ENCODE assay signal across 9 cellular contexts in genomic region chr4:184395451-184395917, GRCh38.
DNase-seq lines count a peak whose midpoint lies in the region; ATAC-seq and TF ChIP-seq lines count a peak whose summit lies in the region.
"Had no signal": no experiment of that assay in that cellular context is flagged by ENCODE, and none has a peak within 500 bp of the region (broad histone marks: within the 10 kb centered on the region; RNA-seq: fewer than 3 reads in every experiment).

No MANE protein-coding gene starts in this region.

- intact Hi-C loops in heart right ventricle (cut with DNase I): loop anchor here in 2 of 10 donors (5.0 to 10.0 kb wide), 2 partner anchors 139 to 142 kb away; no protein-coding TSS in a partner anchor
- intact Hi-C loops in left cardiac atrium (cut with DNase I): no loop called here
- intact Hi-C loops in esophagus squamous epithelium (cut with DNase I): no loop called here

- peak overlapping the region; percentile 2 to 88 (median 64) for H3K27ac ChIP-seq in heart right ventricle
- peak overlapping the region in 3 of 4 donors; percentile 66 to 76 (median 71) for H3K27ac ChIP-seq in esophagus squamous epithelium

- H3K27me3 ChIP-seq in heart right ventricle: no peaks in the 10 kb centered on the region
- no peaks in the 10 kb centered on the region for H3K27me3 ChIP-seq in esophagus squamous epithelium

- peaks cover 55% of the 10 kb centered on the region for H3K36me3 Mint-ChIP-seq in type B pancreatic cell
- peaks cover 3 to 98% (median 35%) of the 10 kb centered on the region in 3 donors for H3K36me3 Mint-ChIP-seq in naive thymus-derived CD8-positive, alpha-beta T cell

- H3K4me3 ChIP-seq in heart right ventricle (no peak overlapping the region), esophagus squamous epithelium (peak overlapping the region in 1 of 4 donors; percentile 15)

- TF ChIP-seq POLR2A in esophagus squamous epithelium (IDR thresholded peaks at IDR 0.05): no peak
- TF ChIP-seq POLR2A in erythroblast (IDR thresholded peaks at IDR 0.05; ENCODE audit: low read length): no peak

- H3K27me3 Mint-ChIP-seq in type B pancreatic cell: no peaks in the 10 kb centered on the region
- no peaks in the 10 kb centered on the region for H3K27me3 Mint-ChIP-seq in naive thymus-derived CD8-positive, alpha-beta T cell

- H3K36me3 ChIP-seq in heart right ventricle (peaks cover 0 to 97% (median 21%) of the 10 kb centered on the region in 9 donors), esophagus squamous epithelium (peaks cover 0 to 97% (median 26%) of the 10 kb centered on the region in 3 donors)

- WGBS in heart right ventricle, 2 donors: 58 to 73% methylated on average over 7 of the region's 7 CpGs
- 53 to 57% methylated on average over 7 of the region's 7 CpGs for WGBS in esophagus squamous epithelium, 2 donors

- ATAC-seq in heart right ventricle: peak in 5 of 8 donors; percentile 23 to 63 (median 48)
- no peak for ATAC-seq in left cardiac atrium
- peak; percentile 20 for ATAC-seq in HG03354 (IDR thresholded peaks at IDR 0.05; ENCODE audit: poor library complexity, severe bottlenecking, unreplicated experiment)
- ATAC-seq in naive thymus-derived CD8-positive, alpha-beta T cell: no peak

- POLR2A ChIA-PET in naive thymus-derived CD8-positive, alpha-beta T cell (lab: Charles Lee): no interaction called here

- H3K9me3 ChIP-seq in heart right ventricle (peaks cover 0 to 3% (median 0%) of the 10 kb centered on the region in 11 donors), esophagus squamous epithelium (no peaks in the 10 kb centered on the region)

- no peaks in the 10 kb centered on the region for H3K4me1 Mint-ChIP-seq in type B pancreatic cell (ENCODE audit: unreplicated experiment)
- H3K4me1 Mint-ChIP-seq in naive thymus-derived CD8-positive, alpha-beta T cell: peaks cover 0 to 39% (median 11%) of the 10 kb centered on the region in 4 donors

- H3K4me3 Mint-ChIP-seq in type B pancreatic cell: no peak overlapping the region
- H3K4me3 Mint-ChIP-seq in naive thymus-derived CD8-positive, alpha-beta T cell: peak overlapping the region in 1 of 10 donors; percentile 55

- TF ChIP-seq CTCF in heart right ventricle (IDR thresholded peaks at IDR 0.05): no peak
- TF ChIP-seq CTCF in esophagus squamous epithelium (IDR thresholded peaks at IDR 0.05): no peak
- no peak for TF ChIP-seq CTCF in type B pancreatic cell (conservative IDR thresholded peaks at IDR 0.05)

- H3K4me1 ChIP-seq in heart right ventricle (peaks cover 0 to 98% (median 42%) of the 10 kb centered on the region in 9 donors), esophagus squamous epithelium (peaks cover 8 to 39% (median 13%) of the 10 kb centered on the region in 3 donors)

- H3K9me3 Mint-ChIP-seq in type B pancreatic cell: no peaks in the 10 kb centered on the region
- no peaks in the 10 kb centered on the region for H3K9me3 Mint-ChIP-seq in naive thymus-derived CD8-positive, alpha-beta T cell

- H3K27ac Mint-ChIP-seq in type B pancreatic cell: no peak overlapping the region
- H3K27ac Mint-ChIP-seq in naive thymus-derived CD8-positive, alpha-beta T cell: peak overlapping the region in 3 of 10 donors; percentile 25 to 73 (median 58)

- DNase-seq in heart right ventricle (no peak), left cardiac atrium (no peak), esophagus squamous epithelium (lab: John Stamatoyannopoulos, UW) (no peak), erythroblast (lab: John Stamatoyannopoulos, UW) (no peak), type B pancreatic cell (ENCODE audit: extremely low spot score, unreplicated experiment) (no peak), NOMO-1 (lab: John Stamatoyannopoulos, UW; ENCODE audit: unreplicated experiment in 2 of 2) (no peak)
- no peak for DNase-seq in naive thymus-derived CD8-positive, alpha-beta T cell
- DNase-seq: NCI-H1436 had no signal

Comparison
In these comparisons a context has a peak if more than half of its experiments do, and no peak if none do; other contexts are left out.
1. ATAC-seq: peak in heart right ventricle (5 of 8) and HG03354 (single experiment); none in left cardiac atrium (0 of 2) and naive thymus-derived CD8-positive, alpha-beta T cell (0 of 2).